In the genomic region with DNA sequence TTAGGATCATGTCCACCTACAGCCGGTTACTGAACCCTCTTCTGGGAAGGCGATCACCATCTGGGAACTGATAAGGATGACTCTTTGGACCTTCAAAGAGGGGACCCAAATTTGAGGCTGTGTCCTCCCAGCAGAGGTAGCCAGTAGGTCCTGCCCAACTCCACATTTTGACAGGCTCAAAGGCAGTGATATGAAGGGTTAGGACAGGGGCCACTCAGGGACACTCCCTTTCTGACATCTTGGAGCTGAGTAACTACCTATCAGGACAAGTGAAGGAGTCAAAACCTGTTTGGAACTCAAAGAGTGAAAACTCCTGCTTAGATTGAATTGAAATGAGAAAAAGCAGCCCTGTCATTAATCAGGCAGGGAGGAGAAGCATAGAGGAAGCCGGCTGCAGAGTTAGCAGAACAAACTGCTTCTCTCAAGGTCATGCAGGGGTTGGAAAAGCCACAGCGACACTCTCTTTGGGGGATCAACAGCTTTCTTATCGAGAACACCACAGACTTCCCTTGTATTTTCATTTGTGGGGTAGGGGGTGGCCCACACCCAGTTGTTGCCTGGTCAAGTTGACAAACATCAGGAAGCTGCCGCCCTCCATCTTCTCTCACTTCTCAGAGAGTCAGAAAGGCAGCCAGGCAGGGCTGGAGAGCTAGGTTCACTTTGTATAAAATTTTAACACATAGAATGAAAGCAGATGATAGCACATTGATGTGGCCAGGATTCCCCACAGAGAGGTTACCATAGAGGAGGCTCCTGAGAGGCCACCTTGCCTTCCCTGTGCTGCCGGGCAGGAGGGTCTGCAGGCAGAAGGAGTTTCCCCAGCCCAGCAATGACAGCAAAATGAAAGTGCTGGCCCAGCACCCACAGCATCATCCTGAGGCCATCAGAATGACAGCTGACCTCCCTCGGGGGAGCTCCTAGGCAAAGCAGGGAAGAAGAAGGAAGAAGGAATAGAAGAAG, we compare ENCODE assay signal across 8 cellular contexts. TPM values are rescaled to one million over a fixed set of nuclear protein-coding genes. Genes with fewer than 3 reads are reported as not detected.
A peak's percentile ranks its signal among the peaks of the same experiment; 100 is the strongest.
DNase-seq lines count a peak whose midpoint lies in the region; ATAC-seq, FAIRE-seq and TF ChIP-seq lines count a peak whose summit lies in the region.

No MANE protein-coding gene starts in this region.

- H3K36me3 Mint-ChIP-seq in CD4-positive, alpha-beta memory T cell = peaks cover 11 to 19% of the 10 kb centered on the region in 2 donors
- peaks cover 24% of the 10 kb centered on the region for H3K36me3 Mint-ChIP-seq in T-cell
- H3K36me3 Mint-ChIP-seq in endothelial cell (ENCODE audit: low read depth, unreplicated experiment) = peaks cover 26% of the 10 kb centered on the region

- H3K4me3 Mint-ChIP-seq in CD4-positive, alpha-beta memory T cell = peak overlapping the region; percentile 48 to 90 (median 76)
- H3K4me3 Mint-ChIP-seq in T-cell (peak overlapping the region; percentile 34 to 55 (median 53)), endothelial cell (ENCODE audit: unreplicated experiment) (no peak overlapping the region)

- POLR2A ChIA-PET in CD4-positive, alpha-beta memory T cell (lab: Charles Lee; ENCODE audit: partially characterized antibody) = interaction anchor here (1.0 to 1.2 kb wide), 2 partner anchors 47 to 234 kb away, joined by 7 to 8 read pairs; partner anchors contain the start of gene AGPAT4
- POLR2A ChIA-PET in T-cell (lab: Charles Lee) = interaction anchor here in 1 of 2 donors (0.6 to 1.3 kb wide), 3 partner anchors 17 to 48 kb away, joined by 3 to 6 read pairs (median 4); partner anchors contain the start of gene AGPAT4

- DNase-seq in CD4-positive, alpha-beta memory T cell = peak; percentile 41 to 57 (median 51)
- DNase-seq in T-cell = peak in 28 of 34 experiments; percentile 9 to 67 (median 36)
- DNase-seq in hepatocyte (ENCODE audit: low spot score) = no peak
- DNase-seq in urothelium cell line (ENCODE audit: low spot score) = no peak
- DNase-seq in foreskin melanocyte = no peak
- DNase-seq in amygdala (lab: John Stamatoyannopoulos, UW) = no peak
- no peak for DNase-seq in endothelial cell (ENCODE audit: low spot score)

- TF ChIP-seq CTCF in hepatocyte (IDR thresholded peaks at IDR 0.05; ENCODE audit: poor library complexity) = no peak
- no peak for TF ChIP-seq CTCF in endothelial cell (IDR thresholded peaks at IDR 0.05; ENCODE audit: unreplicated experiment)

- ATAC-seq in GM21423 (IDR thresholded peaks at IDR 0.05; ENCODE audit: unreplicated experiment) (peak; percentile 42), T-cell (replicated peaks in 1 of 4) (peak; percentile 53 to 81 (median 62))

- H3K27ac Mint-ChIP-seq in CD4-positive, alpha-beta memory T cell = peak overlapping the region; percentile 90 to 97 (median 95)
- H3K27ac Mint-ChIP-seq in T-cell = peak overlapping the region; percentile 91
- no peak overlapping the region for H3K27ac Mint-ChIP-seq in endothelial cell (ENCODE audit: unreplicated experiment)

- no peaks in the 10 kb centered on the region for H3K9me3 ChIP-seq in CD4-positive, alpha-beta memory T cell (ENCODE audit: control insufficient read depth in 1 of 2, low read length in 2 of 2)
- no peaks in the 10 kb centered on the region for H3K9me3 ChIP-seq in hepatocyte (ENCODE audit: low read depth)

- intact Hi-C loops in CD4-positive, alpha-beta memory T cell (cut with micrococcal nuclease) = no loop called here

- no peaks in the 10 kb centered on the region for H4K20me1 ChIP-seq in hepatocyte (ENCODE audit: insufficient read depth, poor library complexity, severe bottlenecking)

- H3K9me3 Mint-ChIP-seq in CD4-positive, alpha-beta memory T cell = peaks cover 0 to 1% (median 0%) of the 10 kb centered on the region in 8 donors
- H3K9me3 Mint-ChIP-seq in T-cell = no peaks in the 10 kb centered on the region
- H3K9me3 Mint-ChIP-seq in endothelial cell (ENCODE audit: unreplicated experiment) = no peaks in the 10 kb centered on the region

- peaks cover 51% of the 10 kb centered on the region for H3K4me1 ChIP-seq in CD4-positive, alpha-beta memory T cell (ENCODE audit: insufficient read depth, low read length)
- H3K4me1 ChIP-seq in hepatocyte (ENCODE audit: insufficient read depth) = peaks cover 25% of the 10 kb centered on the region

- no peaks in the 10 kb centered on the region for H3K27me3 Mint-ChIP-seq in CD4-positive, alpha-beta memory T cell
- no peaks in the 10 kb centered on the region for H3K27me3 Mint-ChIP-seq in T-cell
- peaks cover 1% of the 10 kb centered on the region for H3K27me3 Mint-ChIP-seq in endothelial cell (ENCODE audit: unreplicated experiment)

- H3K9me2 ChIP-seq in hepatocyte (replicated peaks; ENCODE audit: insufficient read depth) = no peaks in the 10 kb centered on the region

- H3K4me1 Mint-ChIP-seq in CD4-positive, alpha-beta memory T cell = peaks cover 32 to 58% (median 49%) of the 10 kb centered on the region in 4 donors
- H3K4me1 Mint-ChIP-seq in T-cell (peaks cover 33 to 53% (median 40%) of the 10 kb centered on the region in 3 donors), endothelial cell (ENCODE audit: unreplicated experiment) (peaks cover 31% of the 10 kb centered on the region)

- H3K27me3 ChIP-seq in CD4-positive, alpha-beta memory T cell (ENCODE audit: insufficient read depth, low read length) = no peaks in the 10 kb centered on the region
- H3K27me3 ChIP-seq in hepatocyte = no peaks in the 10 kb centered on the region

- no peak for FAIRE-seq in urothelium cell line (lab: Jason Lieb, UNC)

- peak overlapping the region; percentile 9 for H3K27ac ChIP-seq in CD4-positive, alpha-beta memory T cell (ENCODE audit: low read depth, low read length)
- peak overlapping the region; percentile 67 for H3K27ac ChIP-seq in hepatocyte

- H3K4me3 ChIP-seq in CD4-positive, alpha-beta memory T cell (ENCODE audit: low read length in 2 of 2) = peak overlapping the region in 1 of 2 donors; percentile 11
- H3K4me3 ChIP-seq in hepatocyte = no peak overlapping the region

- no peaks in the 10 kb centered on the region for H3K36me3 ChIP-seq in CD4-positive, alpha-beta memory T cell (ENCODE audit: insufficient read depth, low read length)
- H3K36me3 ChIP-seq in hepatocyte (replicated peaks; ENCODE audit: insufficient read depth, low read depth) = no peaks in the 10 kb centered on the region

- H3K79me2 ChIP-seq in hepatocyte = peaks cover 3% of the 10 kb centered on the region

- no peak overlapping the region for H2AFZ ChIP-seq in hepatocyte

- H3K4me2 ChIP-seq in hepatocyte = no peak overlapping the region

- CTCF ChIA-PET in CD4-positive, alpha-beta memory T cell (lab: Charles Lee; ENCODE audit: partially characterized antibody) = interaction anchor here (1.1 kb wide), 1 partner anchor 144 kb away, joined by 4 read pairs; no protein-coding TSS in a partner anchor
- CTCF ChIA-PET in T-cell (lab: Charles Lee) = interaction anchor here in 1 of 2 donors (0.6 to 1.4 kb wide), 2 partner anchors 17 to 48 kb away, joined by 5 read pairs; partner anchors contain the start of gene AGPAT4

- 79% methylated on average over 8 of the region's 8 CpGs for WGBS in hepatocyte (ENCODE audit: low lambda C conversion rate, missing lambda C conversion rate)

RNA-seq across cellular contexts. Expression of gene AGPAT4, which starts 47.6 kb away (rescaled TPM):
- total RNA-seq in CD4-positive, alpha-beta memory T cell = 1 to 10 TPM; 3.6 to 4.3 TPM
- 1 to 10 TPM; 3.9 to 6.9 TPM for polyA plus RNA-seq in CD4-positive, alpha-beta memory T cell
- total RNA-seq in T-cell (10 to 100 TPM in 1 of 5 donors, 1 to 10 TPM in 4; 5.6 to 15.0 (median 6.3) TPM), hepatocyte (7.7 and 10.6 TPM in 2 replicates), endothelial cell (ENCODE audit: unreplicated experiment) (25.2 TPM)
- polyA plus RNA-seq in hepatocyte = 11.8 and 14.5 TPM in 2 replicates

Comparison
In these comparisons a context has a peak if more than half of its experiments do, and no peak if none do; other contexts are left out.
1. DNase-seq: peak in CD4-positive, alpha-beta memory T cell (5 of 5) and T-cell (28 of 34); none in hepatocyte (single experiment), urothelium cell line (single experiment), foreskin melanocyte (single experiment), amygdala (0 of 56) and endothelial cell (single experiment).